ENCODE assay signal across 15 cellular contexts in the genomic region with DNA sequence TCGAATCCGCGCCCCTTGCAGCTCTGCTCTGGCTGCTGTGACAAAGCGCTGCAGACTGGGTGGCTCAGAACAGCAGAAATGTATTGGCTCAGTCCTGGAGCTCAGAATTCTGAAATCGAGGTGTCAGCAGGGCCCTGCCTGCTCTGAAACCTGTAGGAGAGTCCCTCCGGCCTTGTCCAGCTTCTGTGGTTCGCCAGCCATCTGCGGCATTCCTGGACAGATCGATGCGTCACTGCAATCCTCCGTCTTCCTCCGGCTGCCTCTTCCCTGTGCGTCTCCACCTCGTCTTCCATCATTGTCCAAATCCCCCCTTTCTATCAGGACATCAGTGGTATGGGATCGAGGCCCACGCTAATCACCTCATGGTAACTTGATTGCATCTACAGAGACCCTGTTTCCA.
DNase-seq lines count a peak whose midpoint lies in the region; ATAC-seq and TF ChIP-seq lines count a peak whose summit lies in the region.
"Had no signal": no experiment of that assay in that cellular context is flagged by ENCODE, and none has a peak within 500 bp of the region (broad histone marks: within the 10 kb centered on the region; RNA-seq: fewer than 3 reads in every experiment).

No MANE protein-coding gene starts in this region.

- CTCF ChIA-PET in activated CD4-positive, alpha-beta memory T cell treated with anti-CD3 and anti-CD28 coated beads for 36 hours (lab: Charles Lee) = interaction anchor here (0.6 to 5.2 kb wide), 3 partner anchors 12 to 135 kb away, joined by 3 to 28 read pairs (median 3); no protein-coding TSS in a partner anchor

- H3K27me3 Mint-ChIP-seq in nephron progenitor cell (ENCODE audit: low read depth, poor library complexity) = no peaks in the 10 kb centered on the region
- no peaks in the 10 kb centered on the region for H3K27me3 Mint-ChIP-seq in activated CD4-positive, alpha-beta memory T cell treated with anti-CD3 and anti-CD28 coated beads for 36 hours
- H3K27me3 Mint-ChIP-seq: CD8-positive, alpha-beta memory T cell had no signal

- H3K27ac Mint-ChIP-seq in nephron progenitor cell = peak overlapping the region; percentile 70
- no peak overlapping the region for H3K27ac Mint-ChIP-seq in activated CD4-positive, alpha-beta memory T cell treated with anti-CD3 and anti-CD28 coated beads for 36 hours

- intact Hi-C loops in activated CD4-positive, alpha-beta memory T cell treated with anti-CD3 and anti-CD28 coated beads for 36 hours (cut with micrococcal nuclease) = no loop called here

- H3K4me3 Mint-ChIP-seq in nephron progenitor cell = no peak overlapping the region
- no peak overlapping the region for H3K4me3 Mint-ChIP-seq in activated CD4-positive, alpha-beta memory T cell treated with anti-CD3 and anti-CD28 coated beads for 36 hours
- H3K4me3 Mint-ChIP-seq: CD8-positive, alpha-beta memory T cell had no signal

- H3K27ac ChIP-seq in 22Rv1 (peak overlapping the region; percentile 43; the same call in 1 of the 2 replicates), C4-2B (peak overlapping the region; percentile 2; the same call in 1 of the 2 replicates), VCaP (peak overlapping the region; percentile 53)
- H3K27ac ChIP-seq: BLaER1, SJSA1 had no signal

- no peaks in the 10 kb centered on the region for H3K9me3 Mint-ChIP-seq in nephron progenitor cell
- H3K9me3 Mint-ChIP-seq in activated CD4-positive, alpha-beta memory T cell treated with anti-CD3 and anti-CD28 coated beads for 36 hours = no peaks in the 10 kb centered on the region
- H3K9me3 Mint-ChIP-seq: CD8-positive, alpha-beta memory T cell had no signal

- H3K36me3 Mint-ChIP-seq in nephron progenitor cell (ENCODE audit: low read depth) = peaks cover 61% of the 10 kb centered on the region
- peaks cover 14% of the 10 kb centered on the region for H3K36me3 Mint-ChIP-seq in activated CD4-positive, alpha-beta memory T cell treated with anti-CD3 and anti-CD28 coated beads for 36 hours

- peaks cover 71% of the 10 kb centered on the region for H3K4me1 Mint-ChIP-seq in nephron progenitor cell
- peaks cover 9% of the 10 kb centered on the region for H3K4me1 Mint-ChIP-seq in activated CD4-positive, alpha-beta memory T cell treated with anti-CD3 and anti-CD28 coated beads for 36 hours (ENCODE audit: low read depth)

- POLR2A ChIA-PET in activated CD4-positive, alpha-beta memory T cell treated with anti-CD3 and anti-CD28 coated beads for 36 hours (lab: Charles Lee) = no interaction called here

- no peak for TF ChIP-seq CTCF in 22Rv1 (IDR thresholded peaks at IDR 0.05)
- no peak for TF ChIP-seq CTCF in C4-2B (conservative IDR thresholded peaks at IDR 0.05)
- TF ChIP-seq CTCF in VCaP (conservative IDR thresholded peaks at IDR 0.05) = no peak
- no peak for TF ChIP-seq CTCF in nephron progenitor cell (IDR thresholded peaks at IDR 0.05)

- DNase-seq in nephron progenitor cell (no peak), DMS79 (lab: John Stamatoyannopoulos, UW) (no peak), NCI-H1092 treated with DMSO at 0.1 percent for 48 hours (lab: John Stamatoyannopoulos, UW) (no peak)
- no peak for DNase-seq in activated CD4-positive, alpha-beta memory T cell treated with anti-CD3 and anti-CD28 coated beads for 36 hours
- DNase-seq: ACHN, Karpas-422, OCI-M1 had no signal

- ATAC-seq in GM19328 (IDR thresholded peaks at IDR 0.05; ENCODE audit: unreplicated experiment) = no peak
- ATAC-seq: Right ventricle myocardium inferior had no signal

Comparison
In these comparisons a context has a peak if more than half of its experiments do, and no peak if none do; other contexts are left out.
1. H3K27ac ChIP-seq: peak in every context shown above with its lines; median percentile 53 in VCaP; 43 in 22Rv1; 2 in C4-2B.